In the genomic region with DNA sequence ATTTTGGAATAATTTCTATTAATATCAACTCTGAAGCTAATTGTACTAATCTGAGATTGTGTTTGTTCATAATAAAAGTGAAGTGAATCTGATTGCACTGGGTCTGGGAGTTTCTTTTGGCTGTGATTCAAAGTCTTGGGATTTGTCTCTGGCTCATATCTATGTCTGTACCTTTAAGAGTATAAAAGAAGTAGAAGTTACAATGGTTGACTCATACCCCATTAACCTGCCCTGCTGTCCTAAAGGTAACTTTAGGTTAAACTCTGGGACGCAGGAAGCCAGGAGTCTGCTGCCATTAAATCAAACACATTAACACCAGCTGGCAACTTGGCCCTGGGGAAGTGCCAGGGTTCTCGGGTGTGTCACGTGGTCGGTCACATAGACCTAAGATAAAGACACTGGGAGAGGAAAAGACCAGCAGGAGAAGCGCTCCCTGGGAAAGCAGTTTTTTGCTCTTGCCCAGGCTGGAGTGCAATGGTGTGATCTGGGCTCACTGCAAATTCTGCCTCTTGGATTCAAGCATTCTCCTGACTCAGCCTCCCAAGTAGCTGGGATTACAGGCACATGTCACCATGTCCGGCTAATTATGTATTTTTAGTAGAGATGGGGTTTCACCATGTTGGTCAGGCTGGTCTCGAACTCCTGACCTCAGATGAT, we compare ENCODE assay signal across 8 cellular contexts. TPM values are rescaled to one million over a fixed set of nuclear protein-coding genes. Genes with fewer than 3 reads are reported as not detected.
DNase-seq lines count a peak whose midpoint lies in the region; ATAC-seq and TF ChIP-seq lines count a peak whose summit lies in the region.

No MANE protein-coding gene starts in this region.

- H3F3A ChIP-seq in MM.1S (ENCODE audit: insufficient read depth, low read length), result peaks cover 31% of the 10 kb centered on the region; the same call in 1 of the 2 replicates

- intact Hi-C loops in activated CD4-positive, alpha-beta memory T cell treated with anti-CD3 and anti-CD28 coated beads for 36 hours (cut with micrococcal nuclease), result no loop called here
- intact Hi-C loops in activated naive CD4-positive, alpha-beta T cell treated with anti-CD3 and anti-CD28 coated beads for 36 hours (cut with micrococcal nuclease), result no loop called here

- H3K9ac ChIP-seq in parathyroid adenoma, result no peak overlapping the region
- no peak overlapping the region for H3K9ac ChIP-seq in MM.1S (ENCODE audit: low read length)

- no peak for DNase-seq in activated naive CD8-positive, alpha-beta T cell treated with anti-CD3 and anti-CD28 coated beads, Interleukin-2, amount 10 ng/mL, durations not matched to agents 7 days and 5 days
- no peak for DNase-seq in activated naive CD8-positive, alpha-beta T cell treated with anti-CD3 and anti-CD28 coated beads for 36 hours
- DNase-seq in SHP77 treated with DMSO at 0.1 percent for 48 hours (lab: John Stamatoyannopoulos, UW) (peak; percentile 71), fibroblast of the conjunctiva (ENCODE audit: low read depth) (peak; percentile 48), MM.1S (no peak)
- DNase-seq in activated CD4-positive, alpha-beta memory T cell treated with anti-CD3 and anti-CD28 coated beads for 36 hours, result no peak
- no peak for DNase-seq in activated naive CD4-positive, alpha-beta T cell treated with anti-CD3 and anti-CD28 coated beads for 36 hours

- peaks cover 50% of the 10 kb centered on the region for H3K36me3 Mint-ChIP-seq in activated naive CD8-positive, alpha-beta T cell treated with anti-CD3 and anti-CD28 coated beads, Interleukin-2, amount 10 ng/mL, durations not matched to agents 7 days and 5 days
- H3K36me3 Mint-ChIP-seq in activated naive CD8-positive, alpha-beta T cell treated with anti-CD3 and anti-CD28 coated beads for 36 hours, result peaks cover 45% of the 10 kb centered on the region
- H3K36me3 Mint-ChIP-seq in activated CD4-positive, alpha-beta memory T cell treated with anti-CD3 and anti-CD28 coated beads for 36 hours, result peaks cover 46% of the 10 kb centered on the region
- peaks cover 45% of the 10 kb centered on the region for H3K36me3 Mint-ChIP-seq in activated naive CD4-positive, alpha-beta T cell treated with anti-CD3 and anti-CD28 coated beads for 36 hours (ENCODE audit: low read depth)

- no peaks in the 10 kb centered on the region for H3K9me2 ChIP-seq in MM.1S (replicated peaks; ENCODE audit: insufficient read depth, low read length)

- POLR2A ChIA-PET in activated naive CD8-positive, alpha-beta T cell treated with anti-CD3 and anti-CD28 coated beads, Interleukin-2, amount 10 ng/mL, durations not matched to agents 7 days and 5 days (lab: Charles Lee), result interaction anchor here (1.0 to 2.5 kb wide), 3 partner anchors 9 to 18 kb away, joined by 3 to 11 read pairs (median 8); a partner anchor contains a TSS
- POLR2A ChIA-PET in activated CD4-positive, alpha-beta memory T cell treated with anti-CD3 and anti-CD28 coated beads for 36 hours (lab: Charles Lee), result interaction anchor here (1.0 to 1.6 kb wide), 4 partner anchors 9 to 24 kb away, joined by 3 to 7 read pairs (median 4); no protein-coding TSS in a partner anchor

- H3K4me3 ChIP-seq in parathyroid adenoma (ENCODE audit: low read depth, low read length) (no peak overlapping the region), MM.1S (ENCODE audit: low read length) (no peak overlapping the region)

- CTCF ChIA-PET in activated CD4-positive, alpha-beta memory T cell treated with anti-CD3 and anti-CD28 coated beads for 36 hours (lab: Charles Lee), result interaction anchor here (0.6 to 0.9 kb wide), 4 partner anchors 13 to 271 kb away, joined by 3 to 4 read pairs (median 3); a partner anchor contains a TSS
- CTCF ChIA-PET in activated naive CD4-positive, alpha-beta T cell treated with anti-CD3 and anti-CD28 coated beads for 36 hours (lab: Charles Lee), result interaction anchor here (0.8 kb wide), 1 partner anchor 14 kb away, joined by 4 read pairs; no protein-coding TSS in a partner anchor

- ATAC-seq in activated naive CD8-positive, alpha-beta T cell treated with anti-CD3 and anti-CD28 coated beads, Interleukin-2, amount 10 ng/mL, durations not matched to agents 7 days and 5 days (ENCODE audit: low read depth), result peak; percentile 29

- H3K27ac ChIP-seq in parathyroid adenoma (peak overlapping the region; percentile 75), MM.1S (ENCODE audit: low read length) (no peak overlapping the region)

- H3K4me3 Mint-ChIP-seq in activated naive CD8-positive, alpha-beta T cell treated with anti-CD3 and anti-CD28 coated beads, Interleukin-2, amount 10 ng/mL, durations not matched to agents 7 days and 5 days, result no peak overlapping the region
- no peak overlapping the region for H3K4me3 Mint-ChIP-seq in activated naive CD8-positive, alpha-beta T cell treated with anti-CD3 and anti-CD28 coated beads for 36 hours
- no peak overlapping the region for H3K4me3 Mint-ChIP-seq in activated CD4-positive, alpha-beta memory T cell treated with anti-CD3 and anti-CD28 coated beads for 36 hours
- H3K4me3 Mint-ChIP-seq in activated naive CD4-positive, alpha-beta T cell treated with anti-CD3 and anti-CD28 coated beads for 36 hours, result no peak overlapping the region

- no peaks in the 10 kb centered on the region for H3K36me3 ChIP-seq in parathyroid adenoma (ENCODE audit: control insufficient read depth, insufficient read depth, low read length)
- peaks cover 13% of the 10 kb centered on the region; the same call in 1 of the 2 replicates for H3K36me3 ChIP-seq in MM.1S (replicated peaks; ENCODE audit: insufficient read depth, low read length)

- peak overlapping the region; percentile 50 for H2AFZ ChIP-seq in parathyroid adenoma
- H2AFZ ChIP-seq in MM.1S (ENCODE audit: low read length), result no peak overlapping the region

- H3K9me3 ChIP-seq in parathyroid adenoma (ENCODE audit: control insufficient read depth, low read length), result no peaks in the 10 kb centered on the region
- no peaks in the 10 kb centered on the region for H3K9me3 ChIP-seq in MM.1S (replicated peaks; ENCODE audit: insufficient read depth, low read length)

- H3K4me1 Mint-ChIP-seq in activated naive CD8-positive, alpha-beta T cell treated with anti-CD3 and anti-CD28 coated beads, Interleukin-2, amount 10 ng/mL, durations not matched to agents 7 days and 5 days, result peaks cover 38% of the 10 kb centered on the region
- peaks cover 19% of the 10 kb centered on the region for H3K4me1 Mint-ChIP-seq in activated naive CD8-positive, alpha-beta T cell treated with anti-CD3 and anti-CD28 coated beads for 36 hours
- peaks cover 7% of the 10 kb centered on the region for H3K4me1 Mint-ChIP-seq in activated CD4-positive, alpha-beta memory T cell treated with anti-CD3 and anti-CD28 coated beads for 36 hours (ENCODE audit: low read depth)
- peaks cover 8% of the 10 kb centered on the region for H3K4me1 Mint-ChIP-seq in activated naive CD4-positive, alpha-beta T cell treated with anti-CD3 and anti-CD28 coated beads for 36 hours (ENCODE audit: low read depth)

- H4K20me1 ChIP-seq in MM.1S (ENCODE audit: insufficient read depth, low read length), result no peaks in the 10 kb centered on the region

- H3K27me3 Mint-ChIP-seq in activated naive CD8-positive, alpha-beta T cell treated with anti-CD3 and anti-CD28 coated beads, Interleukin-2, amount 10 ng/mL, durations not matched to agents 7 days and 5 days, result no peaks in the 10 kb centered on the region
- H3K27me3 Mint-ChIP-seq in activated naive CD8-positive, alpha-beta T cell treated with anti-CD3 and anti-CD28 coated beads for 36 hours, result no peaks in the 10 kb centered on the region
- H3K27me3 Mint-ChIP-seq in activated CD4-positive, alpha-beta memory T cell treated with anti-CD3 and anti-CD28 coated beads for 36 hours, result no peaks in the 10 kb centered on the region
- H3K27me3 Mint-ChIP-seq in activated naive CD4-positive, alpha-beta T cell treated with anti-CD3 and anti-CD28 coated beads for 36 hours (ENCODE audit: low read depth), result no peaks in the 10 kb centered on the region

- H3K79me2 ChIP-seq in parathyroid adenoma, result no peaks in the 10 kb centered on the region
- no peaks in the 10 kb centered on the region for H3K79me2 ChIP-seq in MM.1S (ENCODE audit: low read length)

- peak overlapping the region; percentile 5 for H3K4me2 ChIP-seq in parathyroid adenoma (ENCODE audit: low read length)
- H3K4me2 ChIP-seq in MM.1S (ENCODE audit: low read depth, low read length), result no peak overlapping the region

- H3K4me1 ChIP-seq in parathyroid adenoma (peaks cover 32% of the 10 kb centered on the region), MM.1S (ENCODE audit: low read length) (peaks cover 24% of the 10 kb centered on the region)

- H3K27me3 ChIP-seq in parathyroid adenoma (ENCODE audit: control insufficient read depth, insufficient read depth, low read length) (no peaks in the 10 kb centered on the region), MM.1S (replicated peaks; ENCODE audit: insufficient read depth, low read length) (no peaks in the 10 kb centered on the region)

- no peaks in the 10 kb centered on the region for H3K9me3 Mint-ChIP-seq in activated naive CD8-positive, alpha-beta T cell treated with anti-CD3 and anti-CD28 coated beads, Interleukin-2, amount 10 ng/mL, durations not matched to agents 7 days and 5 days
- H3K9me3 Mint-ChIP-seq in activated naive CD8-positive, alpha-beta T cell treated with anti-CD3 and anti-CD28 coated beads for 36 hours, result no peaks in the 10 kb centered on the region
- H3K9me3 Mint-ChIP-seq in activated CD4-positive, alpha-beta memory T cell treated with anti-CD3 and anti-CD28 coated beads for 36 hours, result no peaks in the 10 kb centered on the region
- no peaks in the 10 kb centered on the region for H3K9me3 Mint-ChIP-seq in activated naive CD4-positive, alpha-beta T cell treated with anti-CD3 and anti-CD28 coated beads for 36 hours

- TF ChIP-seq CTCF in parathyroid adenoma (IDR thresholded peaks at IDR 0.05), result no peak
- TF ChIP-seq CTCF in MM.1S (IDR thresholded peaks at IDR 0.05; ENCODE audit: low read length), result no peak

- H3K27ac Mint-ChIP-seq in activated naive CD8-positive, alpha-beta T cell treated with anti-CD3 and anti-CD28 coated beads, Interleukin-2, amount 10 ng/mL, durations not matched to agents 7 days and 5 days, result peak overlapping the region; percentile 7
- H3K27ac Mint-ChIP-seq in activated naive CD8-positive, alpha-beta T cell treated with anti-CD3 and anti-CD28 coated beads for 36 hours, result no peak overlapping the region
- no peak overlapping the region for H3K27ac Mint-ChIP-seq in activated CD4-positive, alpha-beta memory T cell treated with anti-CD3 and anti-CD28 coated beads for 36 hours
- H3K27ac Mint-ChIP-seq in activated naive CD4-positive, alpha-beta T cell treated with anti-CD3 and anti-CD28 coated beads for 36 hours, result no peak overlapping the region

RNA-seq across cellular contexts. Expression of a gene that starts 17.8 kb away (rescaled TPM):
- 100 to 1,000 TPM; 212 to 220 TPM for total RNA-seq in activated naive CD8-positive, alpha-beta T cell treated with anti-CD3 and anti-CD28 coated beads, Interleukin-2, amount 10 ng/mL, durations not matched to agents 7 days and 5 days
- total RNA-seq in activated naive CD8-positive, alpha-beta T cell treated with anti-CD3 and anti-CD28 coated beads for 36 hours, result 100 to 1,000 TPM; 231 to 232 TPM
- 100 to 1,000 TPM; 156 to 158 TPM for total RNA-seq in activated CD4-positive, alpha-beta memory T cell treated with anti-CD3 and anti-CD28 coated beads for 36 hours
- 100 to 1,000 TPM; 161 to 169 TPM for total RNA-seq in activated naive CD4-positive, alpha-beta T cell treated with anti-CD3 and anti-CD28 coated beads for 36 hours

RNA-seq across cellular contexts. Expression of a gene that starts 34.8 kb away (rescaled TPM):
- not detected for total RNA-seq in activated naive CD8-positive, alpha-beta T cell treated with anti-CD3 and anti-CD28 coated beads, Interleukin-2, amount 10 ng/mL, durations not matched to agents 7 days and 5 days
- total RNA-seq in activated naive CD8-positive, alpha-beta T cell treated with anti-CD3 and anti-CD28 coated beads for 36 hours, result not detected
- not detected for total RNA-seq in activated CD4-positive, alpha-beta memory T cell treated with anti-CD3 and anti-CD28 coated beads for 36 hours
- total RNA-seq in activated naive CD4-positive, alpha-beta T cell treated with anti-CD3 and anti-CD28 coated beads for 36 hours, result not detected

Comparison
In these comparisons a context has a peak if more than half of its experiments do, and no peak if none do; other contexts are left out.
1. DNase-seq: peak in SHP77 treated with DMSO at 0.1 percent for 48 hours (single experiment) and fibroblast of the conjunctiva (single experiment); none in activated naive CD8-positive, alpha-beta T cell treated with anti-CD3 and anti-CD28 coated beads, Interleukin-2, amount 10 ng/mL, durations not matched to agents 7 days and 5 days (single experiment), activated naive CD8-positive, alpha-beta T cell treated with anti-CD3 and anti-CD28 coated beads for 36 hours (single experiment), activated CD4-positive, alpha-beta memory T cell treated with anti-CD3 and anti-CD28 coated beads for 36 hours (single experiment), activated naive CD4-positive, alpha-beta T cell treated with anti-CD3 and anti-CD28 coated beads for 36 hours (single experiment) and MM.1S (single experiment).